Comparison of ENCODE assay signal across 2 cellular contexts in the genomic region with DNA sequence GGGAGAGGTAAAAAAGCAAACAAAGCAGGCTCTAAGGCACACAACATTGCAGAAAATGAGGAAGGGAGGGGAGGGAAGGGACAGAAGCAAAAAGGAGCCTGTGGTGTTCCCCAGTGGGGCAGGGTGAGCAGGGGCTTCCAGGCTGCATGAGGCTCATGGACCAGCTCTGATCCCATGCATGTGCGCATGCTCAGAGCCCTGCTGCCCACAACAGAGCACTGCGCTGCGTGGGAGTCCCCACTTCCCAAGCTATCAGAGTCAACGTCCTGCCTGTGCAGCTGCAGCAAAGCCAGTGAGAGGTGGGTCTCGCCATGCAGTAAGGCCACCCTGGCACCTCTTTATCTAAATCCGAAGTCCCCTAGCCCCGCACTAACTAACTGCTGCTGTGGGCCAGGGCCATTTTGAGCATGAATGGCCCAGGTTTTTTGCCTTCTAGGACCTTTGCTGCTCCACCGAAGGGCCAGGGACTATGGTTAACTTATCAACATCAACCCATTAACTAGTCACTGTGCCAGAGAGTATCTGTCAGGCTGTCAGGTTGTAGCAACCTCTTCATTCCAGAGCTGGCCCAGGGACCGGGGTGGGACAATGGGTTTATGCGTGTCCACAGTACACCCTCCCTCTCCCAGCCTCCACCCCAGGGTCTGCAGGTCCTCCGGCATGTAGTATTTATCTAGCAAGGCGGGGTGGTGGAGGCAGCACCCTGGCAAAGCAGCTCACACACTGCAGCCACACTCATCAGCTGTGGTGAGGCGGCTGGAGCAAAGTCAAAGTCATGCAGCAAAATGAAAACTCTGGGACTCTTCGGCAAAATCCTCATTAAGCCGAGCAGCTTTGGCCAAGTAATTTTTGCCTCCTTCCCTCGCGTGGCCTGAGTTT.
TF ChIP-seq lines count a peak whose summit lies in the region.

No MANE protein-coding gene starts in this region.

TF ChIP-seq in GM23338, 12 proteins besides CTCF, POLR2A, EP300 and RAD21 (continues in another document):
- TF ChIP-seq, protein P1, sequence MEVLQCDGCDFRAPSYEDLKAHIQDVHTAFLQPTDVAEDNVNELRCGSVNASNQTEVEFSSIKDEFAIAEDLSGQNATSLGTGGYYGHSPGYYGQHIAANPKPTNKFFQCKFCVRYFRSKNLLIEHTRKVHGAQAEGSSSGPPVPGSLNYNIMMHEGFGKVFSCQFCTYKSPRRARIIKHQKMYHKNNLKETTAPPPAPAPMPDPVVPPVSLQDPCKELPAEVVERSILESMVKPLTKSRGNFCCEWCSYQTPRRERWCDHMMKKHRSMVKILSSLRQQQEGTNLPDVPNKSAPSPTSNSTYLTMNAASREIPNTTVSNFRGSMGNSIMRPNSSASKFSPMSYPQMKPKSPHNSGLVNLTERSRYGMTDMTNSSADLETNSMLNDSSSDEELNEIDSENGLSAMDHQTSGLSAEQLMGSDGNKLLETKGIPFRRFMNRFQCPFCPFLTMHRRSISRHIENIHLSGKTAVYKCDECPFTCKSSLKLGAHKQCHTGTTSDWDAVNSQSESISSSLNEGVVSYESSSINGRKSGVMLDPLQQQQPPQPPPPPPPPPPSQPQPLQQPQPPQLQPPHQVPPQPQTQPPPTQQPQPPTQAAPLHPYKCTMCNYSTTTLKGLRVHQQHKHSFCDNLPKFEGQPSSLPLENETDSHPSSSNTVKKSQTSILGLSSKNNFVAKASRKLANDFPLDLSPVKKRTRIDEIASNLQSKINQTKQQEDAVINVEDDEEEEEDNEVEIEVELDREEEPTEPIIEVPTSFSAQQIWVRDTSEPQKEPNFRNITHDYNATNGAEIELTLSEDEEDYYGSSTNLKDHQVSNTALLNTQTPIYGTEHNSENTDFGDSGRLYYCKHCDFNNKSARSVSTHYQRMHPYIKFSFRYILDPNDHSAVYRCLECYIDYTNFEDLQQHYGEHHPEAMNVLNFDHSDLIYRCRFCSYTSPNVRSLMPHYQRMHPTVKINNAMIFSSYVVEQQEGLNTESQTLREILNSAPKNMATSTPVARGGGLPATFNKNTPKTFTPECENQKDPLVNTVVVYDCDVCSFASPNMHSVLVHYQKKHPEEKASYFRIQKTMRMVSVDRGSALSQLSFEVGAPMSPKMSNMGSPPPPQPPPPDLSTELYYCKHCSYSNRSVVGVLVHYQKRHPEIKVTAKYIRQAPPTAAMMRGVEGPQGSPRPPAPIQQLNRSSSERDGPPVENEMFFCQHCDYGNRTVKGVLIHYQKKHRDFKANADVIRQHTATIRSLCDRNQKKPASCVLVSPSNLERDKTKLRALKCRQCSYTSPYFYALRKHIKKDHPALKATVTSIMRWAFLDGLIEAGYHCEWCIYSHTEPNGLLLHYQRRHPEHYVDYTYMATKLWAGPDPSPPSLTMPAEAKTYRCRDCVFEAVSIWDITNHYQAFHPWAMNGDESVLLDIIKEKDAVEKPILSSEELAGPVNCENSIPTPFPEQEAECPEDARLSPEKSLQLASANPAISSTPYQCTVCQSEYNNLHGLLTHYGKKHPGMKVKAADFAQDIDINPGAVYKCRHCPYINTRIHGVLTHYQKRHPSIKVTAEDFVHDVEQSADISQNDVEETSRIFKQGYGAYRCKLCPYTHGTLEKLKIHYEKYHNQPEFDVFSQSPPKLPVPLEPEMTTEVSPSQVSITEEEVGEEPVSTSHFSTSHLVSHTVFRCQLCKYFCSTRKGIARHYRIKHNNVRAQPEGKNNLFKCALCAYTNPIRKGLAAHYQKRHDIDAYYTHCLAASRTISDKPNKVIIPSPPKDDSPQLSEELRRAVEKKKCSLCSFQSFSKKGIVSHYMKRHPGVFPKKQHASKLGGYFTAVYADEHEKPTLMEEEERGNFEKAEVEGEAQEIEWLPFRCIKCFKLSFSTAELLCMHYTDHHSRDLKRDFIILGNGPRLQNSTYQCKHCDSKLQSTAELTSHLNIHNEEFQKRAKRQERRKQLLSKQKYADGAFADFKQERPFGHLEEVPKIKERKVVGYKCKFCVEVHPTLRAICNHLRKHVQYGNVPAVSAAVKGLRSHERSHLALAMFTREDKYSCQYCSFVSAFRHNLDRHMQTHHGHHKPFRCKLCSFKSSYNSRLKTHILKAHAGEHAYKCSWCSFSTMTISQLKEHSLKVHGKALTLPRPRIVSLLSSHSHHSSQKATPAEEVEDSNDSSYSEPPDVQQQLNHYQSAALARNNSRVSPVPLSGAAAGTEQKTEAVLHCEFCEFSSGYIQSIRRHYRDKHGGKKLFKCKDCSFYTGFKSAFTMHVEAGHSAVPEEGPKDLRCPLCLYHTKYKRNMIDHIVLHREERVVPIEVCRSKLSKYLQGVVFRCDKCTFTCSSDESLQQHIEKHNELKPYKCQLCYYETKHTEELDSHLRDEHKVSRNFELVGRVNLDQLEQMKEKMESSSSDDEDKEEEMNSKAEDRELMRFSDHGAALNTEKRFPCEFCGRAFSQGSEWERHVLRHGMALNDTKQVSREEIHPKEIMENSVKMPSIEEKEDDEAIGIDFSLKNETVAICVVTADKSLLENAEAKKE (CRISPR knock-in tag; IDR thresholded peaks at IDR 0.05) = no peak
- TF ChIP-seq EZH2 (IDR thresholded peaks at IDR 0.05; ENCODE audit: low read depth, unreplicated experiment) (no peak), POLR2AphosphoS5 (IDR thresholded peaks at IDR 0.05; ENCODE audit: low read depth) (no peak), JUNB (IDR thresholded peaks at IDR 0.05; ENCODE audit: unreplicated experiment) (no peak), STAT1 (IDR thresholded peaks at IDR 0.05; ENCODE audit: unreplicated experiment) (no peak), CREB1 (CRISPR knock-in tag; IDR thresholded peaks at IDR 0.05; ENCODE audit: low read depth) (no peak), ZNF114 (CRISPR knock-in tag; IDR thresholded peaks at IDR 0.05) (no peak), EZH2phosphoT487 (IDR thresholded peaks at IDR 0.05; ENCODE audit: unreplicated experiment) (no peak), NANOG (IDR thresholded peaks at IDR 0.05; ENCODE audit: borderline replicate concordance) (no peak)
- TF ChIP-seq, protein P2, sequence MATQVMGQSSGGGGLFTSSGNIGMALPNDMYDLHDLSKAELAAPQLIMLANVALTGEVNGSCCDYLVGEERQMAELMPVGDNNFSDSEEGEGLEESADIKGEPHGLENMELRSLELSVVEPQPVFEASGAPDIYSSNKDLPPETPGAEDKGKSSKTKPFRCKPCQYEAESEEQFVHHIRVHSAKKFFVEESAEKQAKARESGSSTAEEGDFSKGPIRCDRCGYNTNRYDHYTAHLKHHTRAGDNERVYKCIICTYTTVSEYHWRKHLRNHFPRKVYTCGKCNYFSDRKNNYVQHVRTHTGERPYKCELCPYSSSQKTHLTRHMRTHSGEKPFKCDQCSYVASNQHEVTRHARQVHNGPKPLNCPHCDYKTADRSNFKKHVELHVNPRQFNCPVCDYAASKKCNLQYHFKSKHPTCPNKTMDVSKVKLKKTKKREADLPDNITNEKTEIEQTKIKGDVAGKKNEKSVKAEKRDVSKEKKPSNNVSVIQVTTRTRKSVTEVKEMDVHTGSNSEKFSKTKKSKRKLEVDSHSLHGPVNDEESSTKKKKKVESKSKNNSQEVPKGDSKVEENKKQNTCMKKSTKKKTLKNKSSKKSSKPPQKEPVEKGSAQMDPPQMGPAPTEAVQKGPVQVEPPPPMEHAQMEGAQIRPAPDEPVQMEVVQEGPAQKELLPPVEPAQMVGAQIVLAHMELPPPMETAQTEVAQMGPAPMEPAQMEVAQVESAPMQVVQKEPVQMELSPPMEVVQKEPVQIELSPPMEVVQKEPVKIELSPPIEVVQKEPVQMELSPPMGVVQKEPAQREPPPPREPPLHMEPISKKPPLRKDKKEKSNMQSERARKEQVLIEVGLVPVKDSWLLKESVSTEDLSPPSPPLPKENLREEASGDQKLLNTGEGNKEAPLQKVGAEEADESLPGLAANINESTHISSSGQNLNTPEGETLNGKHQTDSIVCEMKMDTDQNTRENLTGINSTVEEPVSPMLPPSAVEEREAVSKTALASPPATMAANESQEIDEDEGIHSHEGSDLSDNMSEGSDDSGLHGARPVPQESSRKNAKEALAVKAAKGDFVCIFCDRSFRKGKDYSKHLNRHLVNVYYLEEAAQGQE (IDR thresholded peaks at IDR 0.05; ENCODE audit: unreplicated experiment) = no peak

TF ChIP-seq in endothelial cell of umbilical vein, 7 proteins besides CTCF, POLR2A, EP300 and RAD21 (continued from another document):
- TF ChIP-seq, protein P3, sequence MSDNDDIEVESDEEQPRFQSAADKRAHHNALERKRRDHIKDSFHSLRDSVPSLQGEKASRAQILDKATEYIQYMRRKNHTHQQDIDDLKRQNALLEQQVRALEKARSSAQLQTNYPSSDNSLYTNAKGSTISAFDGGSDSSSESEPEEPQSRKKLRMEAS (IDR thresholded peaks at IDR 0.05; ENCODE audit: insufficient read depth, insufficient read length) = no peak
- TF ChIP-seq EZH2 (IDR thresholded peaks at IDR 0.05; ENCODE audit: borderline replicate concordance, low read depth, low read length, severe bottlenecking) = no peak
- TF ChIP-seq POLR2AphosphoS5 (IDR thresholded peaks at IDR 0.05; ENCODE audit: insufficient read depth, low read depth, low read length) = no peak
- no peak for TF ChIP-seq GATA2 (IDR thresholded peaks at IDR 0.05; ENCODE audit: insufficient read depth, insufficient read length, low read depth, low read length)
- TF ChIP-seq JUN (IDR thresholded peaks at IDR 0.05; ENCODE audit: borderline replicate concordance, insufficient read depth, insufficient read length, low read depth) = no peak
- no peak for TF ChIP-seq FOS (IDR thresholded peaks at IDR 0.05; ENCODE audit: borderline replicate concordance, insufficient read depth, low read length)
